9 cellular contexts compared by ENCODE assay signal in genomic region chr1:225655509-225656258, GRCh38. TPM values are rescaled to one million over a fixed set of nuclear protein-coding genes. Genes with fewer than 3 reads are reported as not detected.
DNase-seq lines count a peak whose midpoint lies in the region; ATAC-seq and TF ChIP-seq lines count a peak whose summit lies in the region.
"Had no signal": no experiment of that assay in that cellular context is flagged by ENCODE, and none has a peak within 500 bp of the region (broad histone marks: within the 10 kb centered on the region; RNA-seq: fewer than 3 reads in every experiment).

No MANE protein-coding gene starts in this region.

- in situ Hi-C loops in Caki2 (cut with HindIII; ENCODE audit: low pct_unique_long_range_greater_than_20kb, low sequenced_read_pairs) = no loop called here

- H3K27me3 Mint-ChIP-seq in brain = peaks cover 15% of the 10 kb centered on the region
- H3K27me3 Mint-ChIP-seq in activated naive CD4-positive, alpha-beta T cell treated with anti-CD3 and anti-CD28 coated beads, Interleukin-2, amount 10 ng/mL, durations not matched to agents 7 days and 5 days = peaks cover 54% of the 10 kb centered on the region
- peaks cover 15% of the 10 kb centered on the region for H3K27me3 Mint-ChIP-seq in activated T-helper 17 cell treated with anti-CD3 and anti-CD28 coated beads, Interleukin-2, amount 50 U/mL, for 72 hours

- H3K36me3 Mint-ChIP-seq in brain = no peaks in the 10 kb centered on the region
- peaks cover 3% of the 10 kb centered on the region for H3K36me3 Mint-ChIP-seq in activated naive CD4-positive, alpha-beta T cell treated with anti-CD3 and anti-CD28 coated beads, Interleukin-2, amount 10 ng/mL, durations not matched to agents 7 days and 5 days
- peaks cover 5% of the 10 kb centered on the region for H3K36me3 Mint-ChIP-seq in activated T-helper 17 cell treated with anti-CD3 and anti-CD28 coated beads, Interleukin-2, amount 50 U/mL, for 72 hours (ENCODE audit: low read depth)
- H3K36me3 Mint-ChIP-seq: IgD-negative memory B cell had no signal

- H3K27ac ChIP-seq in left lung (peak overlapping the region; percentile 30 to 55), upper lobe of left lung (peak overlapping the region in 3 of 4 donors; percentile 22 to 98 (median 62))

- peaks cover 0 to 6% (median 0%) of the 10 kb centered on the region in 5 experiments for H3K9me3 Mint-ChIP-seq in brain
- H3K9me3 Mint-ChIP-seq in activated naive CD4-positive, alpha-beta T cell treated with anti-CD3 and anti-CD28 coated beads, Interleukin-2, amount 10 ng/mL, durations not matched to agents 7 days and 5 days = no peaks in the 10 kb centered on the region
- H3K9me3 Mint-ChIP-seq in activated T-helper 17 cell treated with anti-CD3 and anti-CD28 coated beads, Interleukin-2, amount 50 U/mL, for 72 hours = no peaks in the 10 kb centered on the region
- H3K9me3 Mint-ChIP-seq: IgD-negative memory B cell had no signal

- peak; percentile 2 for ATAC-seq in left lung
- ATAC-seq in upper lobe of left lung (ENCODE audit: low FRiP score in 2 of 2) = peak in 1 of 2 donors; percentile 66
- ATAC-seq in activated T-helper 17 cell treated with anti-CD3 and anti-CD28 coated beads, Interleukin-2, amount 50 U/mL, for 72 hours (replicated peaks) = no peak

- H3K9me3 ChIP-seq in left lung = no peaks in the 10 kb centered on the region
- H3K9me3 ChIP-seq in upper lobe of left lung = no peaks in the 10 kb centered on the region

- no peak overlapping the region for H3K4me3 ChIP-seq in LNCaP clone FGC (ENCODE audit: low read depth, low read length)
- H3K4me3 ChIP-seq in left lung = no peak overlapping the region
- no peak overlapping the region for H3K4me3 ChIP-seq in upper lobe of left lung

- intact Hi-C loops in left lung (cut with DNase I) = loop anchor here in 1 of 2 donors (10.0 kb wide), 1 partner anchor 109 kb away; no protein-coding TSS in a partner anchor

- TF ChIP-seq EP300 in upper lobe of left lung (IDR thresholded peaks at IDR 0.05) = no peak

- DNase-seq in Caki2 (ENCODE audit: low read depth) (peak; percentile 91), LNCaP clone FGC (ENCODE audit: low read depth) (no peak), left lung (no peak), upper lobe of left lung (peak in 1 of 2 donors; percentile 36), NCI-H2029 (lab: John Stamatoyannopoulos, UW) (no peak)
- no peak for DNase-seq in activated naive CD4-positive, alpha-beta T cell treated with anti-CD3 and anti-CD28 coated beads, Interleukin-2, amount 10 ng/mL, durations not matched to agents 7 days and 5 days

- peak overlapping the region in 4 of 5 experiments; percentile 32 to 97 (median 59) for H3K27ac Mint-ChIP-seq in brain
- no peak overlapping the region for H3K27ac Mint-ChIP-seq in activated naive CD4-positive, alpha-beta T cell treated with anti-CD3 and anti-CD28 coated beads, Interleukin-2, amount 10 ng/mL, durations not matched to agents 7 days and 5 days
- H3K27ac Mint-ChIP-seq in activated T-helper 17 cell treated with anti-CD3 and anti-CD28 coated beads, Interleukin-2, amount 50 U/mL, for 72 hours = no peak overlapping the region
- H3K27ac Mint-ChIP-seq: IgD-negative memory B cell had no signal

- H3K4me3 Mint-ChIP-seq in brain = peak overlapping the region; percentile 51 to 88 (median 69)
- H3K4me3 Mint-ChIP-seq in activated naive CD4-positive, alpha-beta T cell treated with anti-CD3 and anti-CD28 coated beads, Interleukin-2, amount 10 ng/mL, durations not matched to agents 7 days and 5 days = no peak overlapping the region
- H3K4me3 Mint-ChIP-seq in activated T-helper 17 cell treated with anti-CD3 and anti-CD28 coated beads, Interleukin-2, amount 50 U/mL, for 72 hours = no peak overlapping the region

- H3K27me3 ChIP-seq in left lung (peaks cover 0 to 38% of the 10 kb centered on the region in 2 donors), upper lobe of left lung (no peaks in the 10 kb centered on the region)

- TF ChIP-seq POLR2A in upper lobe of left lung (IDR thresholded peaks at IDR 0.05) = no peak

- H3K4me1 ChIP-seq in left lung (peaks cover 13 to 31% of the 10 kb centered on the region in 2 donors), upper lobe of left lung (peaks cover 16 to 47% (median 26%) of the 10 kb centered on the region in 4 donors)

- CTCF ChIA-PET in activated naive CD4-positive, alpha-beta T cell treated with anti-CD3 and anti-CD28 coated beads, Interleukin-2, amount 10 ng/mL, durations not matched to agents 7 days and 5 days (lab: Charles Lee) = interaction anchor here (1.5 to 2.0 kb wide), 2 partner anchors 49 to 181 kb away, joined by 4 to 5 read pairs; no protein-coding TSS in a partner anchor

- H3K36me3 ChIP-seq in left lung = peaks cover 0 to 3% of the 10 kb centered on the region in 2 donors
- H3K36me3 ChIP-seq in upper lobe of left lung = no peaks in the 10 kb centered on the region

- TF ChIP-seq CTCF in LNCaP clone FGC (IDR thresholded peaks at IDR 0.05; ENCODE audit: control insufficient read depth, extremely low read depth, insufficient read depth) (0 out of 2 replicates have a peak, but pooled peaks have one; percentile 19), brain (conservative IDR thresholded peaks at IDR 0.05) (no peak), left lung (IDR thresholded peaks at IDR 0.05) (no peak), upper lobe of left lung (IDR thresholded peaks at IDR 0.05) (peak in 1 of 6 experiments; percentile 8)

- peaks cover 44% of the 10 kb centered on the region for H3K4me1 Mint-ChIP-seq in brain
- H3K4me1 Mint-ChIP-seq in activated naive CD4-positive, alpha-beta T cell treated with anti-CD3 and anti-CD28 coated beads, Interleukin-2, amount 10 ng/mL, durations not matched to agents 7 days and 5 days = peaks cover 18% of the 10 kb centered on the region
- peaks cover 7% of the 10 kb centered on the region for H3K4me1 Mint-ChIP-seq in activated T-helper 17 cell treated with anti-CD3 and anti-CD28 coated beads, Interleukin-2, amount 50 U/mL, for 72 hours

- 39 to 59% methylated on average over 4 of the region's 4 CpGs for WGBS in upper lobe of left lung, 2 donors

RNA-seq across cellular contexts. Expression of gene ENAH, which starts 2.8 kb away (rescaled TPM):
- total RNA-seq in Caki2 (2014; rRNA removed; shearing (Covaris generic); ENCODE audit: low replicate concordance) = 69.6 and 87.9 TPM in 2 replicates
- polyA plus RNA-seq in brain (ENCODE audit: insufficient read depth, low read depth, low replicate concordance) = 85.4 TPM
- 100 to 1,000 TPM; 106 to 142 TPM for total RNA-seq in left lung
- total RNA-seq in upper lobe of left lung = 10 to 100 TPM; 10.5 to 70.3 (median 33.8) TPM
- under 1 TPM in 1 of 2 donors, not detected in 1; 0.08 TPM for total RNA-seq in activated T-helper 17 cell treated with anti-CD3 and anti-CD28 coated beads, Interleukin-2, amount 50 U/mL, for 72 hours

Comparison
In these comparisons a context has a peak if more than half of its experiments do, and no peak if none do; other contexts are left out.
1. H3K27ac Mint-ChIP-seq: peak in brain (4 of 5); none in activated naive CD4-positive, alpha-beta T cell treated with anti-CD3 and anti-CD28 coated beads, Interleukin-2, amount 10 ng/mL, durations not matched to agents 7 days and 5 days (single experiment) and activated T-helper 17 cell treated with anti-CD3 and anti-CD28 coated beads, Interleukin-2, amount 50 U/mL, for 72 hours (single experiment).
2. H3K4me3 Mint-ChIP-seq: peak in brain (5 of 5); none in activated naive CD4-positive, alpha-beta T cell treated with anti-CD3 and anti-CD28 coated beads, Interleukin-2, amount 10 ng/mL, durations not matched to agents 7 days and 5 days (single experiment) and activated T-helper 17 cell treated with anti-CD3 and anti-CD28 coated beads, Interleukin-2, amount 50 U/mL, for 72 hours (single experiment).
3. RNA of gene ENAH, which starts 2.8 kb away (total RNA-seq): 106 to 142 TPM in left lung, 69.6 to 87.9 TPM in Caki2 and 10.5 to 70.3 TPM in upper lobe of left lung; 0.08 TPM in activated T-helper 17 cell treated with anti-CD3 and anti-CD28 coated beads, Interleukin-2, amount 50 U/mL, for 72 hours; every median in the first group is over 10 times any median in the second.